ENCODE assay signal across 2 cellular contexts in the genomic region with DNA sequence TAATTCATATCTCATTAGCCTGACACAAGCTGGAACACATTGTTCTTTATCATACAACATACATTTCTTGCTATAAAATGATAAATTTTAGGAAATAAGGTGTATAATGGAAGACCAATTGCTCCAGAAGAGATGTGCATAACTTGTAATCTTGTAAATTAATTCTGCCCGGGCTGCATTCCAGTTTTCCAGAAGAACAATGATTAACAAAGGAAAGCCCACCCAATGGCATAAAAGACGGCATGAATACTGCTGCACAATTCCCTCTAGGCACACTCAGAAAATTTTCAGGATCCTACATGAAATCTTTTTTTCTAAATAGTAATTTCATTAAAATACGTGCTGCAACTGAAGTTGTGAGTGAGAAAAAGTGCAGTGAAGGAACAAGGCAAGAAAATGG.
TF ChIP-seq lines count a peak whose summit lies in the region.

No MANE protein-coding gene starts in this region.

TF ChIP-seq in SK-N-SH, 30 proteins besides CTCF, POLR2A, EP300 and RAD21 (continued from another document):
- TF ChIP-seq, protein P1, sequence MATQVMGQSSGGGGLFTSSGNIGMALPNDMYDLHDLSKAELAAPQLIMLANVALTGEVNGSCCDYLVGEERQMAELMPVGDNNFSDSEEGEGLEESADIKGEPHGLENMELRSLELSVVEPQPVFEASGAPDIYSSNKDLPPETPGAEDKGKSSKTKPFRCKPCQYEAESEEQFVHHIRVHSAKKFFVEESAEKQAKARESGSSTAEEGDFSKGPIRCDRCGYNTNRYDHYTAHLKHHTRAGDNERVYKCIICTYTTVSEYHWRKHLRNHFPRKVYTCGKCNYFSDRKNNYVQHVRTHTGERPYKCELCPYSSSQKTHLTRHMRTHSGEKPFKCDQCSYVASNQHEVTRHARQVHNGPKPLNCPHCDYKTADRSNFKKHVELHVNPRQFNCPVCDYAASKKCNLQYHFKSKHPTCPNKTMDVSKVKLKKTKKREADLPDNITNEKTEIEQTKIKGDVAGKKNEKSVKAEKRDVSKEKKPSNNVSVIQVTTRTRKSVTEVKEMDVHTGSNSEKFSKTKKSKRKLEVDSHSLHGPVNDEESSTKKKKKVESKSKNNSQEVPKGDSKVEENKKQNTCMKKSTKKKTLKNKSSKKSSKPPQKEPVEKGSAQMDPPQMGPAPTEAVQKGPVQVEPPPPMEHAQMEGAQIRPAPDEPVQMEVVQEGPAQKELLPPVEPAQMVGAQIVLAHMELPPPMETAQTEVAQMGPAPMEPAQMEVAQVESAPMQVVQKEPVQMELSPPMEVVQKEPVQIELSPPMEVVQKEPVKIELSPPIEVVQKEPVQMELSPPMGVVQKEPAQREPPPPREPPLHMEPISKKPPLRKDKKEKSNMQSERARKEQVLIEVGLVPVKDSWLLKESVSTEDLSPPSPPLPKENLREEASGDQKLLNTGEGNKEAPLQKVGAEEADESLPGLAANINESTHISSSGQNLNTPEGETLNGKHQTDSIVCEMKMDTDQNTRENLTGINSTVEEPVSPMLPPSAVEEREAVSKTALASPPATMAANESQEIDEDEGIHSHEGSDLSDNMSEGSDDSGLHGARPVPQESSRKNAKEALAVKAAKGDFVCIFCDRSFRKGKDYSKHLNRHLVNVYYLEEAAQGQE (IDR thresholded peaks at IDR 0.05; ENCODE audit: low read depth, low read length), result no peak
- TF ChIP-seq GABPA (IDR thresholded peaks at IDR 0.05; ENCODE audit: low read depth) (no peak), ZBTB33 (IDR thresholded peaks at IDR 0.05; ENCODE audit: borderline replicate concordance, low read depth) (no peak), TCF12 (IDR thresholded peaks at IDR 0.05) (no peak), SMC3 (IDR thresholded peaks at IDR 0.05; ENCODE audit: low read depth, low read length) (no peak), FOSL2 (IDR thresholded peaks at IDR 0.05; ENCODE audit: borderline replicate concordance, low read depth) (no peak), FOXM1 (IDR thresholded peaks at IDR 0.05; ENCODE audit: low read depth) (no peak), RXRA (IDR thresholded peaks at IDR 0.05; ENCODE audit: borderline replicate concordance, low read depth) (no peak), NFIC (IDR thresholded peaks at IDR 0.05; ENCODE audit: borderline replicate concordance) (no peak), YY1 (IDR thresholded peaks at IDR 0.05; ENCODE audit: low read depth) (no peak), CHD2 (IDR thresholded peaks at IDR 0.05; ENCODE audit: low read length, partially characterized antibody) (no peak), MEF2A (IDR thresholded peaks at IDR 0.05; ENCODE audit: borderline replicate concordance, low read depth) (no peak), FOXJ3 (CRISPR knock-in tag; IDR thresholded peaks at IDR 0.05) (no peak), MXI1 (IDR thresholded peaks at IDR 0.05; ENCODE audit: low read depth, low read length) (no peak), NRF1 (IDR thresholded peaks at IDR 0.05; ENCODE audit: low read depth, low read length) (no peak), ELF1 (IDR thresholded peaks at IDR 0.05) (no peak), JUND (IDR thresholded peaks at IDR 0.05) (no peak)

TF ChIP-seq in SK-N-SH treated with all-trans-retinoic acid at 6 μM for 48 hours, 23 proteins besides CTCF, POLR2A, EP300 and RAD21 (continued from another document):
- TF ChIP-seq, protein P2, sequence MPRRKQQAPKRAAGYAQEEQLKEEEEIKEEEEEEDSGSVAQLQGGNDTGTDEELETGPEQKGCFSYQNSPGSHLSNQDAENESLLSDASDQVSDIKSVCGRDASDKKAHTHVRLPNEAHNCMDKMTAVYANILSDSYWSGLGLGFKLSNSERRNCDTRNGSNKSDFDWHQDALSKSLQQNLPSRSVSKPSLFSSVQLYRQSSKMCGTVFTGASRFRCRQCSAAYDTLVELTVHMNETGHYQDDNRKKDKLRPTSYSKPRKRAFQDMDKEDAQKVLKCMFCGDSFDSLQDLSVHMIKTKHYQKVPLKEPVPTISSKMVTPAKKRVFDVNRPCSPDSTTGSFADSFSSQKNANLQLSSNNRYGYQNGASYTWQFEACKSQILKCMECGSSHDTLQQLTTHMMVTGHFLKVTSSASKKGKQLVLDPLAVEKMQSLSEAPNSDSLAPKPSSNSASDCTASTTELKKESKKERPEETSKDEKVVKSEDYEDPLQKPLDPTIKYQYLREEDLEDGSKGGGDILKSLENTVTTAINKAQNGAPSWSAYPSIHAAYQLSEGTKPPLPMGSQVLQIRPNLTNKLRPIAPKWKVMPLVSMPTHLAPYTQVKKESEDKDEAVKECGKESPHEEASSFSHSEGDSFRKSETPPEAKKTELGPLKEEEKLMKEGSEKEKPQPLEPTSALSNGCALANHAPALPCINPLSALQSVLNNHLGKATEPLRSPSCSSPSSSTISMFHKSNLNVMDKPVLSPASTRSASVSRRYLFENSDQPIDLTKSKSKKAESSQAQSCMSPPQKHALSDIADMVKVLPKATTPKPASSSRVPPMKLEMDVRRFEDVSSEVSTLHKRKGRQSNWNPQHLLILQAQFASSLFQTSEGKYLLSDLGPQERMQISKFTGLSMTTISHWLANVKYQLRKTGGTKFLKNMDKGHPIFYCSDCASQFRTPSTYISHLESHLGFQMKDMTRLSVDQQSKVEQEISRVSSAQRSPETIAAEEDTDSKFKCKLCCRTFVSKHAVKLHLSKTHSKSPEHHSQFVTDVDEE (CRISPR knock-in tag; IDR thresholded peaks at IDR 0.05), result no peak
- TF ChIP-seq TOX (CRISPR knock-in tag; IDR thresholded peaks at IDR 0.05; ENCODE audit: borderline replicate concordance), result no peak
- TF ChIP-seq BACH2 (CRISPR knock-in tag; IDR thresholded peaks at IDR 0.05; ENCODE audit: borderline replicate concordance), result no peak
- no peak for TF ChIP-seq ESRRG (CRISPR knock-in tag; IDR thresholded peaks at IDR 0.05)
- no peak for TF ChIP-seq ZNF70 (CRISPR knock-in tag; IDR thresholded peaks at IDR 0.05)
- TF ChIP-seq RARB (CRISPR knock-in tag; IDR thresholded peaks at IDR 0.05), result no peak
- no peak for TF ChIP-seq ZFP3 (CRISPR knock-in tag; IDR thresholded peaks at IDR 0.05)
